Comparison of ENCODE assay signal across 19 cellular contexts in the genomic region with DNA sequence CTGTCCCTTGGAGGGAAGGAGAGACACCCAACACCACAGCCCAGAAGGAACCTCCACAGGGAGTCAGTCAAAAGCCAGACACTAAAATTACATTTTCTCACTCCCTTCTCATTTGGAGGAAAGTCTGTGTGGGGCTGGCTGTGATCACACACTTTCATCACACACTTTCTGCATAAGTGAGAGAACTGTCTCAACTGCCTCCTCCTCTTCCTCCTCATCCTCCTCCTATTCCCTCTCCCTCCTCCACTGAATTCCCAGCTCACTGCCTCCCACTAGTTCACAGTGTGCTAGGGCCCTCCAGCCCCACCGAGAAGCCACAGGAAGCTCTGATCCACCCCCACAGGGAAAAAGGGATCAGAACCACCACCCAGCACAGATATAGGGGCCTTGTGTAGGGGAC.
A peak's percentile ranks its signal among the peaks of the same experiment; 100 is the strongest.
DNase-seq lines count a peak whose midpoint lies in the region; ATAC-seq and TF ChIP-seq lines count a peak whose summit lies in the region.
"Had no signal": no experiment of that assay in that cellular context is flagged by ENCODE, and none has a peak within 500 bp of the region (broad histone marks: within the 10 kb centered on the region; RNA-seq: fewer than 3 reads in every experiment).

No MANE protein-coding gene starts in this region.

- H3K9me3 ChIP-seq in ascending aorta (no peaks in the 10 kb centered on the region), mesenchymal stem cell (ENCODE audit: control insufficient read depth, low read length) (no peaks in the 10 kb centered on the region), prostate gland (no peaks in the 10 kb centered on the region)

- H2AK5ac ChIP-seq in mesenchymal stem cell (ENCODE audit: low read length, severe bottlenecking): no peak overlapping the region

- H3K4me1 ChIP-seq in ascending aorta (peaks cover 8 to 43% of the 10 kb centered on the region in 2 donors), mesenchymal stem cell (ENCODE audit: control insufficient read depth, insufficient read depth, low read depth, low read length) (no peaks in the 10 kb centered on the region), prostate gland (replicated peaks) (no peaks in the 10 kb centered on the region)

- DNase-seq in G401 (ENCODE audit: low spot score): peak; percentile 36
- DNase-seq in ascending aorta (ENCODE audit: low spot score in 2 of 2): no peak
- no peak for DNase-seq in mesenchymal stem cell
- no peak for DNase-seq in stimulated activated effector memory CD8-positive, alpha-beta T cell treated with anti-CD3 and anti-CD28 coated beads, Interleukin-12 subunit alpha, Interleukin-12 subunit beta, amount 100 ng/mL, for 72 hours (ENCODE audit: low spot score in 2 of 2)
- no peak for DNase-seq in prostate gland (ENCODE audit: low spot score)
- DNase-seq in activated gamma-delta T cell treated with Interleukin-2 at 50 U/mL for 16 hours: no peak
- DNase-seq in activated T-helper 2 cell treated with anti-CD3 and anti-CD28 coated beads, Interferon-gamma antibody, Interleukin-2, Interleukin-4, amounts not matched to agents 10 μg/mL and 5 μg/mL and 100 μg/mL, durations not matched to agents 14 hours and 24 hours and 36 hours (ENCODE audit: low spot score): no peak
- DNase-seq: GDM1, GM23248, HCEC 1CT, Karpas-422, NCI-H1048, NCI-H1436, NCI-H2029 treated with DMSO at 0.1 percent for 48 hours, NCI-H446 treated with DMSO at 0.1 percent for 48 hours, SHP77 had no signal

- no peak overlapping the region for H3K18ac ChIP-seq in mesenchymal stem cell (ENCODE audit: low read depth in 1 of 2, low read length in 2 of 2)

- no peaks in the 10 kb centered on the region for H3K36me3 Mint-ChIP-seq in stimulated activated effector memory CD8-positive, alpha-beta T cell treated with anti-CD3 and anti-CD28 coated beads, Interleukin-12 subunit alpha, Interleukin-12 subunit beta, amount 100 ng/mL, for 72 hours
- H3K36me3 Mint-ChIP-seq in activated T-helper 2 cell treated with anti-CD3 and anti-CD28 coated beads, Interferon-gamma antibody, Interleukin-2, Interleukin-4, amounts not matched to agents 10 μg/mL and 5 μg/mL and 100 μg/mL, durations not matched to agents 14 hours and 24 hours and 36 hours (ENCODE audit: low read depth): no peaks in the 10 kb centered on the region

- no peak overlapping the region for H3K23ac ChIP-seq in mesenchymal stem cell (ENCODE audit: low read length in 2 of 2)

- ATAC-seq in stimulated activated effector memory CD8-positive, alpha-beta T cell treated with anti-CD3 and anti-CD28 coated beads, Interleukin-12 subunit alpha, Interleukin-12 subunit beta, amount 100 ng/mL, for 72 hours: peak; percentile 5
- ATAC-seq in GM18909 (IDR thresholded peaks at IDR 0.05; ENCODE audit: poor library complexity, unreplicated experiment): no peak

- TF ChIP-seq CTCF in ascending aorta (IDR thresholded peaks at IDR 0.05) (no peak), prostate gland (IDR thresholded peaks at IDR 0.05) (no peak)

- H2BK120ac ChIP-seq in mesenchymal stem cell (ENCODE audit: low read depth, low read length): no peak overlapping the region

- no peak overlapping the region for H2BK5ac ChIP-seq in mesenchymal stem cell (ENCODE audit: low read depth, low read length, poor library complexity, severe bottlenecking)

- peak overlapping the region; percentile 62 for H2BK15ac ChIP-seq in mesenchymal stem cell (ENCODE audit: low read depth, poor library complexity, severe bottlenecking)

- no peak overlapping the region for H4K91ac ChIP-seq in mesenchymal stem cell (ENCODE audit: low read length)

- no peak overlapping the region for H3K14ac ChIP-seq in mesenchymal stem cell (ENCODE audit: low read length in 2 of 2)

- no peak overlapping the region for H2AFZ ChIP-seq in mesenchymal stem cell (ENCODE audit: low read depth, low read length)
- H2AFZ ChIP-seq: GM23248 had no signal

- H3K4me1 Mint-ChIP-seq in stimulated activated effector memory CD8-positive, alpha-beta T cell treated with anti-CD3 and anti-CD28 coated beads, Interleukin-12 subunit alpha, Interleukin-12 subunit beta, amount 100 ng/mL, for 72 hours: no peaks in the 10 kb centered on the region
- peaks cover 2% of the 10 kb centered on the region for H3K4me1 Mint-ChIP-seq in activated T-helper 2 cell treated with anti-CD3 and anti-CD28 coated beads, Interferon-gamma antibody, Interleukin-2, Interleukin-4, amounts not matched to agents 10 μg/mL and 5 μg/mL and 100 μg/mL, durations not matched to agents 14 hours and 24 hours and 36 hours (ENCODE audit: low read depth)

- H2BK12ac ChIP-seq in mesenchymal stem cell (ENCODE audit: low read length in 2 of 2): no peak overlapping the region

- H3K27ac ChIP-seq in ascending aorta (peak overlapping the region; percentile 72 to 93), mesenchymal stem cell (ENCODE audit: low read length, poor library complexity, severe bottlenecking) (no peak overlapping the region), prostate gland (no peak overlapping the region)
- H3K27ac ChIP-seq: GM23248 had no signal

- H3K27ac Mint-ChIP-seq in stimulated activated effector memory CD8-positive, alpha-beta T cell treated with anti-CD3 and anti-CD28 coated beads, Interleukin-12 subunit alpha, Interleukin-12 subunit beta, amount 100 ng/mL, for 72 hours: no peak overlapping the region
- H3K27ac Mint-ChIP-seq in activated T-helper 2 cell treated with anti-CD3 and anti-CD28 coated beads, Interferon-gamma antibody, Interleukin-2, Interleukin-4, amounts not matched to agents 10 μg/mL and 5 μg/mL and 100 μg/mL, durations not matched to agents 14 hours and 24 hours and 36 hours: no peak overlapping the region
- H3K27ac Mint-ChIP-seq: IgD-negative memory B cell had no signal

- H3K27me3 Mint-ChIP-seq in activated T-helper 2 cell treated with anti-CD3 and anti-CD28 coated beads, Interferon-gamma antibody, Interleukin-2, Interleukin-4, amounts not matched to agents 10 μg/mL and 5 μg/mL and 100 μg/mL, durations not matched to agents 14 hours and 24 hours and 36 hours (ENCODE audit: low read depth): peaks cover 4% of the 10 kb centered on the region

- peaks cover 8% of the 10 kb centered on the region for H3K9me3 Mint-ChIP-seq in stimulated activated effector memory CD8-positive, alpha-beta T cell treated with anti-CD3 and anti-CD28 coated beads, Interleukin-12 subunit alpha, Interleukin-12 subunit beta, amount 100 ng/mL, for 72 hours
- no peaks in the 10 kb centered on the region for H3K9me3 Mint-ChIP-seq in activated T-helper 2 cell treated with anti-CD3 and anti-CD28 coated beads, Interferon-gamma antibody, Interleukin-2, Interleukin-4, amounts not matched to agents 10 μg/mL and 5 μg/mL and 100 μg/mL, durations not matched to agents 14 hours and 24 hours and 36 hours

- no peak overlapping the region for H4K8ac ChIP-seq in mesenchymal stem cell (ENCODE audit: low read length)

- no peak for TF ChIP-seq POLR2A in prostate gland (IDR thresholded peaks at IDR 0.05)

- no peaks in the 10 kb centered on the region for H3K36me3 ChIP-seq in ascending aorta
- H3K36me3 ChIP-seq in mesenchymal stem cell (ENCODE audit: control insufficient read depth in 1 of 2, insufficient read depth in 2 of 2, low read depth in 1 of 2, low read length in 2 of 2): no peaks in the 10 kb centered on the region
- no peaks in the 10 kb centered on the region for H3K36me3 ChIP-seq in prostate gland

- in situ Hi-C loops in G401 (cut with HindIII; ENCODE audit: low sequenced_read_pairs): no loop called here

- peaks cover 28% of the 10 kb centered on the region for H3K79me1 ChIP-seq in mesenchymal stem cell (replicated peaks; ENCODE audit: low read length, poor library complexity, severe bottlenecking)

- no peak overlapping the region for H3K4me2 ChIP-seq in mesenchymal stem cell (ENCODE audit: low read length, poor library complexity, severe bottlenecking)

- no peak overlapping the region for H3K9ac ChIP-seq in mesenchymal stem cell (ENCODE audit: low read length)
- H3K9ac ChIP-seq: GM23248 had no signal

- H3K4me3 Mint-ChIP-seq in stimulated activated effector memory CD8-positive, alpha-beta T cell treated with anti-CD3 and anti-CD28 coated beads, Interleukin-12 subunit alpha, Interleukin-12 subunit beta, amount 100 ng/mL, for 72 hours: no peak overlapping the region
- no peak overlapping the region for H3K4me3 Mint-ChIP-seq in activated T-helper 2 cell treated with anti-CD3 and anti-CD28 coated beads, Interferon-gamma antibody, Interleukin-2, Interleukin-4, amounts not matched to agents 10 μg/mL and 5 μg/mL and 100 μg/mL, durations not matched to agents 14 hours and 24 hours and 36 hours (ENCODE audit: low read depth)
- H3K4me3 Mint-ChIP-seq: B cell, IgD-negative memory B cell had no signal

- H3K27me3 ChIP-seq in ascending aorta: no peaks in the 10 kb centered on the region
- H3K27me3 ChIP-seq in mesenchymal stem cell (ENCODE audit: control insufficient read depth in 1 of 2, insufficient read depth in 1 of 2, low read length in 2 of 2): no peaks in the 10 kb centered on the region
- no peaks in the 10 kb centered on the region for H3K27me3 ChIP-seq in prostate gland (replicated peaks; ENCODE audit: insufficient read depth)

- H3K4me3 ChIP-seq in ascending aorta (no peak overlapping the region), mesenchymal stem cell (ENCODE audit: insufficient read depth in 1 of 2, low read depth in 1 of 2, low read length in 2 of 2) (no peak overlapping the region), prostate gland (no peak overlapping the region)
- H3K4me3 ChIP-seq: GM23248 had no signal

- intact Hi-C loops in ascending aorta (cut with DNase I): no loop called here
- intact Hi-C loops in prostate gland (cut with DNase I): no loop called here
- intact Hi-C loops in activated T-helper 2 cell treated with anti-CD3 and anti-CD28 coated beads, Interferon-gamma antibody, Interleukin-2, Interleukin-4, amounts not matched to agents 10 μg/mL and 5 μg/mL and 100 μg/mL, durations not matched to agents 14 hours and 24 hours and 36 hours (cut with micrococcal nuclease): no loop called here

- H3K4ac ChIP-seq in mesenchymal stem cell (ENCODE audit: low read depth in 1 of 2, low read length in 2 of 2): no peak overlapping the region

- 87% methylated on average over 1 of the region's 1 CpG for WGBS in mesenchymal stem cell
- 85% methylated on average over 1 of the region's 1 CpG for WGBS in prostate gland

Comparison
In these comparisons a context has a peak if more than half of its experiments do, and no peak if none do; other contexts are left out.
1. H3K27ac ChIP-seq: peak in ascending aorta (2 of 2); none in mesenchymal stem cell (single experiment) and prostate gland (0 of 2).